Comparison of ENCODE assay signal across 8 cellular contexts in genomic region chr6:42928748-42929087, GRCh38. TPM values are rescaled to one million over a fixed set of nuclear protein-coding genes. Genes with fewer than 3 reads are reported as not detected.
DNase-seq lines count a peak whose midpoint lies in the region; ATAC-seq, FAIRE-seq and TF ChIP-seq lines count a peak whose summit lies in the region.

No MANE protein-coding gene starts in this region.

- H3K27ac ChIP-seq in BLaER1 treated with 17β-estradiol and CSF1 and Interleukin-3, amounts not matched to agents 10 nM and 100 nM, result peak overlapping the region; percentile 85 to 99 (median 97)
- H3K27ac ChIP-seq in OCI-LY1 (ENCODE audit: low read depth, low read length, poor library complexity, severe bottlenecking) (peak overlapping the region; percentile 97), ectodermal cell (ENCODE audit: insufficient read depth, low read depth, low read length, poor library complexity, severe bottlenecking) (peak overlapping the region; percentile 97)

- H2AFZ ChIP-seq in OCI-LY1 (ENCODE audit: low read length), result no peak overlapping the region

- peak overlapping the region; percentile 59 to 99 (median 91) for H3K4me2 ChIP-seq in BLaER1 treated with 17β-estradiol and CSF1 and Interleukin-3, amounts not matched to agents 10 nM and 100 nM
- peak overlapping the region; percentile 90 for H3K4me2 ChIP-seq in OCI-LY1 (ENCODE audit: low read length)

- peaks cover 28 to 55% (median 51%) of the 10 kb centered on the region in 4 donors for H3K4me1 Mint-ChIP-seq in naive thymus-derived CD8-positive, alpha-beta T cell

- no peaks in the 10 kb centered on the region for H3K27me3 Mint-ChIP-seq in naive thymus-derived CD8-positive, alpha-beta T cell

- no peak for DNase-seq in naive thymus-derived CD8-positive, alpha-beta T cell
- no peak for DNase-seq in RCC 7860 (ENCODE audit: low spot score)

- no peaks in the 10 kb centered on the region for H3K9me3 ChIP-seq in BLaER1 treated with 17β-estradiol and CSF1 and Interleukin-3, amounts not matched to agents 10 nM and 100 nM (replicated peaks in 1 of 11)
- H3K9me3 ChIP-seq in OCI-LY1 (ENCODE audit: low read length), result no peaks in the 10 kb centered on the region
- no peaks in the 10 kb centered on the region for H3K9me3 ChIP-seq in ectodermal cell (ENCODE audit: control insufficient read depth, low read length)

- peak overlapping the region; percentile 88 to 99 (median 94) for H3K9ac ChIP-seq in BLaER1 treated with 17β-estradiol and CSF1 and Interleukin-3, amounts not matched to agents 10 nM and 100 nM
- peak overlapping the region; percentile 80 for H3K9ac ChIP-seq in OCI-LY1 (ENCODE audit: low read length)

- POLR2A ChIA-PET in naive thymus-derived CD8-positive, alpha-beta T cell (lab: Charles Lee), result interaction anchor here (0.6 to 5.2 kb wide), 46 partner anchors 10 to 1195 kb away, joined by 3 to 144 read pairs (median 8); partner anchors contain the start of genes ABCC10, BICRAL, CUL7 and GNMT

- peak overlapping the region; percentile 73 to 91 (median 81) for H3K4me3 ChIP-seq in BLaER1 treated with 17β-estradiol and CSF1 and Interleukin-3, amounts not matched to agents 10 nM and 100 nM
- H3K4me3 ChIP-seq in OCI-LY1 (ENCODE audit: low read depth, low read length, poor library complexity, severe bottlenecking), result peak overlapping the region; percentile 73
- H3K4me3 ChIP-seq in ectodermal cell (ENCODE audit: insufficient read depth, low read depth, low read length), result peak overlapping the region; percentile 42

- H3K36me3 ChIP-seq in BLaER1 treated with 17β-estradiol and CSF1 and Interleukin-3, amounts not matched to agents 10 nM and 100 nM, result peaks cover 10 to 33% (median 23%) of the 10 kb centered on the region in 11 experiments; a peak in 21 of 22 replicates
- H3K36me3 ChIP-seq in OCI-LY1 (ENCODE audit: insufficient read depth, low read length) (peaks cover 10% of the 10 kb centered on the region; the same call in 1 of the 2 replicates), ectodermal cell (ENCODE audit: control insufficient read depth, insufficient read depth, low read length) (no peaks in the 10 kb centered on the region)

- H3K27ac Mint-ChIP-seq in naive thymus-derived CD8-positive, alpha-beta T cell, result peak overlapping the region; percentile 97 to 100 (median 99)

- ATAC-seq in GM21619 (IDR thresholded peaks at IDR 0.05; ENCODE audit: unreplicated experiment) (peak; percentile 4), GM18517 (IDR thresholded peaks at IDR 0.05; ENCODE audit: unreplicated experiment) (no peak)
- peak; percentile 1 to 3 for ATAC-seq in naive thymus-derived CD8-positive, alpha-beta T cell
- no peak for ATAC-seq in activated CD4-positive, CD25-positive, alpha-beta regulatory T cell treated with anti-CD3 and anti-CD28 coated beads, Interleukin-2, amount 50 U/mL, for 24 hours

- no peaks in the 10 kb centered on the region for H3F3A ChIP-seq in OCI-LY1 (ENCODE audit: insufficient read depth, low read length)

- peaks cover 0 to 21% (median 0%) of the 10 kb centered on the region in 3 donors for H3K36me3 Mint-ChIP-seq in naive thymus-derived CD8-positive, alpha-beta T cell

- no peak for FAIRE-seq in RCC 7860 (lab: Jason Lieb, UNC)

- 6 to 11% methylated on average over 6 of the region's 6 CpGs for WGBS in ectodermal cell, 2 experiments

- H3K9me3 Mint-ChIP-seq in naive thymus-derived CD8-positive, alpha-beta T cell, result no peaks in the 10 kb centered on the region

- peaks cover 75 to 85% (median 80%) of the 10 kb centered on the region in 10 experiments for H3K4me1 ChIP-seq in BLaER1 treated with 17β-estradiol and CSF1 and Interleukin-3, amounts not matched to agents 10 nM and 100 nM
- peaks cover 32% of the 10 kb centered on the region for H3K4me1 ChIP-seq in OCI-LY1 (ENCODE audit: insufficient read depth, low read length, severe bottlenecking)
- H3K4me1 ChIP-seq in ectodermal cell (ENCODE audit: control insufficient read depth, insufficient read depth, low read length), result no peaks in the 10 kb centered on the region

- H3K79me2 ChIP-seq in OCI-LY1 (ENCODE audit: insufficient read depth, low read length), result peaks cover 9% of the 10 kb centered on the region

- peak overlapping the region; percentile 92 to 100 (median 96) for H3K4me3 Mint-ChIP-seq in naive thymus-derived CD8-positive, alpha-beta T cell

- H3K9me2 ChIP-seq in OCI-LY1 (ENCODE audit: low read depth, low read length), result no peaks in the 10 kb centered on the region

- peaks cover 9 to 36% (median 34%) of the 10 kb centered on the region in 11 experiments; a peak in 19 of 22 replicates for H4K20me1 ChIP-seq in BLaER1 treated with 17β-estradiol and CSF1 and Interleukin-3, amounts not matched to agents 10 nM and 100 nM
- H4K20me1 ChIP-seq in OCI-LY1 (ENCODE audit: insufficient read depth, low read length), result no peaks in the 10 kb centered on the region; the same call in 1 of the 2 replicates

- H3K27me3 ChIP-seq in BLaER1 treated with 17β-estradiol and CSF1 and Interleukin-3, amounts not matched to agents 10 nM and 100 nM, result no peaks in the 10 kb centered on the region
- H3K27me3 ChIP-seq in OCI-LY1 (ENCODE audit: insufficient read depth, low read length), result no peaks in the 10 kb centered on the region
- H3K27me3 ChIP-seq in ectodermal cell (ENCODE audit: control insufficient read depth, insufficient read depth, low read length, poor library complexity, severe bottlenecking), result no peaks in the 10 kb centered on the region

- TF ChIP-seq CTCF in OCI-LY1 (IDR thresholded peaks at IDR 0.05; ENCODE audit: low read length), result no peak

RNA-seq across cellular contexts. Expression of gene CNPY3, which starts 0.6 kb away (rescaled TPM):
- polyA plus RNA-seq in ectodermal cell (2013, experiment 1 of 4), result 78.5 TPM
- polyA plus RNA-seq in ectodermal cell (2013, experiment 2 of 4), result 76.9 TPM
- polyA plus RNA-seq in ectodermal cell (2013, experiment 3 of 4), result 62.2 TPM
- 66.1 TPM for polyA plus RNA-seq in ectodermal cell (2013, experiment 4 of 4)
- 100 to 1,000 TPM; 102 to 103 TPM for total RNA-seq in naive thymus-derived CD8-positive, alpha-beta T cell
- polyA plus RNA-seq in naive thymus-derived CD8-positive, alpha-beta T cell, result 100 to 1,000 TPM in 2 of 3 donors, 10 to 100 TPM in 1; 90.3 to 158 (median 124) TPM

RNA-seq across cellular contexts. Expression of gene PTCRA, which starts 12.9 kb away (rescaled TPM):
- polyA plus RNA-seq in ectodermal cell (2013, experiment 1 of 4), result not detected
- polyA plus RNA-seq in ectodermal cell (2013, experiment 2 of 4), result not detected
- not detected for polyA plus RNA-seq in ectodermal cell (2013, experiment 3 of 4)
- polyA plus RNA-seq in ectodermal cell (2013, experiment 4 of 4), result not detected
- not detected for total RNA-seq in naive thymus-derived CD8-positive, alpha-beta T cell
- polyA plus RNA-seq in naive thymus-derived CD8-positive, alpha-beta T cell, result not detected

RNA-seq across cellular contexts. Expression of gene GNMT, which starts 31.8 kb away (rescaled TPM):
- polyA plus RNA-seq in ectodermal cell (2013, experiment 1 of 4), result 2.0 TPM
- 1.6 TPM for polyA plus RNA-seq in ectodermal cell (2013, experiment 2 of 4)
- 0.69 TPM for polyA plus RNA-seq in ectodermal cell (2013, experiment 3 of 4)
- polyA plus RNA-seq in ectodermal cell (2013, experiment 4 of 4), result 0.65 TPM
- 1 to 10 TPM; 1.9 to 2.1 TPM for total RNA-seq in naive thymus-derived CD8-positive, alpha-beta T cell
- under 1 TPM in 2 of 3 donors, not detected in 1; 0.19 to 0.34 TPM for polyA plus RNA-seq in naive thymus-derived CD8-positive, alpha-beta T cell

RNA-seq across cellular contexts. Expression of gene RPL7L1, which starts 49.3 kb away (rescaled TPM):
- polyA plus RNA-seq in ectodermal cell (2013, experiment 1 of 4), result 95.4 TPM
- 107 TPM for polyA plus RNA-seq in ectodermal cell (2013, experiment 2 of 4)
- 74.8 TPM for polyA plus RNA-seq in ectodermal cell (2013, experiment 3 of 4)
- 87.0 TPM for polyA plus RNA-seq in ectodermal cell (2013, experiment 4 of 4)
- 100 to 1,000 TPM; 113 to 135 TPM for total RNA-seq in naive thymus-derived CD8-positive, alpha-beta T cell
- polyA plus RNA-seq in naive thymus-derived CD8-positive, alpha-beta T cell, result 10 to 100 TPM; 65.3 to 87.9 (median 67.4) TPM

RNA-seq across cellular contexts. Expression of gene PEX6, which starts 50.3 kb away (rescaled TPM):
- 9.5 TPM for polyA plus RNA-seq in ectodermal cell (2013, experiment 1 of 4)
- 9.2 TPM for polyA plus RNA-seq in ectodermal cell (2013, experiment 2 of 4)
- 7.5 TPM for polyA plus RNA-seq in ectodermal cell (2013, experiment 3 of 4)
- polyA plus RNA-seq in ectodermal cell (2013, experiment 4 of 4), result 8.7 TPM
- total RNA-seq in naive thymus-derived CD8-positive, alpha-beta T cell, result 10 to 100 TPM; 34.5 to 38.3 TPM
- 10 to 100 TPM; 17.6 to 30.8 (median 23.6) TPM for polyA plus RNA-seq in naive thymus-derived CD8-positive, alpha-beta T cell

Comparison
In these comparisons a context has a peak if more than half of its experiments do, and no peak if none do; other contexts are left out.
1. ATAC-seq: peak in GM21619 (single experiment) and naive thymus-derived CD8-positive, alpha-beta T cell (2 of 2); none in GM18517 (single experiment) and activated CD4-positive, CD25-positive, alpha-beta regulatory T cell treated with anti-CD3 and anti-CD28 coated beads, Interleukin-2, amount 50 U/mL, for 24 hours (0 of 2).
2. Peak in every context shown above with its lines, with median percentiles within 50 percentile points of each other: H3K27ac ChIP-seq and H3K4me3 ChIP-seq.